Comparison of ENCODE assay signal across 1 cellular context in the genomic region with DNA sequence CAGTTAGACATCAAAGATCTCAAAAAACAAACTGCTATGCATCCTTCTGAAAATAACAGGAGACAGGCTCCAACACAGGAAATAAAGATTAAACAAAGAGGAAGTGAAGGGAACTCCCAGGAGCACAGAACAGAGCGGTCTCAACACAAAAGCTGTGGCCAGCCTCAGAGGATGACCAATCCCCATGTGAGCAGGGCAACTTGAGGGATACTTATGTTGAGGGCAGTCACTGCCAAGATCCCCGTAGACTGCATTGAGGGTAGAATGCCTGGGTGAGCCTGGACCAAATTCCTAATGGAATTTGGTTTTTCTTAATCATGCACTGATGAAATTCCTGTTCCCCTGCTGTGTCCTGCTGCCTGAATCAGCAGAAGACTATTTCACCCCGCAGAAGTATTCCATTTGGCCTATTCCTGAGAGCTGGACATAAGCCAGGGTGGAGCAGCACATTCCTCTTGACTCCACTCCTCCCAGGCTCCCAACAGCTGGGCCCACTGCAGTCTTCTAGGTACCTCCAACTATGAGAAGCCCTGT.
A peak's percentile ranks its signal among the peaks of the same experiment; 100 is the strongest.
TF ChIP-seq lines count a peak whose summit lies in the region.

No MANE protein-coding gene starts in this region.

TF ChIP-seq in K562, 482 proteins besides CTCF, POLR2A, EP300 and RAD21 (continued from another document):
- TF ChIP-seq ZNF232 (CRISPR knock-in tag; IDR thresholded peaks at IDR 0.05) (no peak), SPI1 (IDR thresholded peaks at IDR 0.05; ENCODE audit: borderline replicate concordance, low read depth, low read length) (peak; percentile 97), NFIC (IDR thresholded peaks at IDR 0.05) (0 out of 2 replicates have a peak, but pooled peaks have one; percentile 33), ZNF165 (CRISPR knock-in tag; IDR thresholded peaks at IDR 0.05; ENCODE audit: borderline replicate concordance) (no peak), RFX1 (IDR thresholded peaks at IDR 0.05) (no peak)
- TF ChIP-seq, protein P1, sequence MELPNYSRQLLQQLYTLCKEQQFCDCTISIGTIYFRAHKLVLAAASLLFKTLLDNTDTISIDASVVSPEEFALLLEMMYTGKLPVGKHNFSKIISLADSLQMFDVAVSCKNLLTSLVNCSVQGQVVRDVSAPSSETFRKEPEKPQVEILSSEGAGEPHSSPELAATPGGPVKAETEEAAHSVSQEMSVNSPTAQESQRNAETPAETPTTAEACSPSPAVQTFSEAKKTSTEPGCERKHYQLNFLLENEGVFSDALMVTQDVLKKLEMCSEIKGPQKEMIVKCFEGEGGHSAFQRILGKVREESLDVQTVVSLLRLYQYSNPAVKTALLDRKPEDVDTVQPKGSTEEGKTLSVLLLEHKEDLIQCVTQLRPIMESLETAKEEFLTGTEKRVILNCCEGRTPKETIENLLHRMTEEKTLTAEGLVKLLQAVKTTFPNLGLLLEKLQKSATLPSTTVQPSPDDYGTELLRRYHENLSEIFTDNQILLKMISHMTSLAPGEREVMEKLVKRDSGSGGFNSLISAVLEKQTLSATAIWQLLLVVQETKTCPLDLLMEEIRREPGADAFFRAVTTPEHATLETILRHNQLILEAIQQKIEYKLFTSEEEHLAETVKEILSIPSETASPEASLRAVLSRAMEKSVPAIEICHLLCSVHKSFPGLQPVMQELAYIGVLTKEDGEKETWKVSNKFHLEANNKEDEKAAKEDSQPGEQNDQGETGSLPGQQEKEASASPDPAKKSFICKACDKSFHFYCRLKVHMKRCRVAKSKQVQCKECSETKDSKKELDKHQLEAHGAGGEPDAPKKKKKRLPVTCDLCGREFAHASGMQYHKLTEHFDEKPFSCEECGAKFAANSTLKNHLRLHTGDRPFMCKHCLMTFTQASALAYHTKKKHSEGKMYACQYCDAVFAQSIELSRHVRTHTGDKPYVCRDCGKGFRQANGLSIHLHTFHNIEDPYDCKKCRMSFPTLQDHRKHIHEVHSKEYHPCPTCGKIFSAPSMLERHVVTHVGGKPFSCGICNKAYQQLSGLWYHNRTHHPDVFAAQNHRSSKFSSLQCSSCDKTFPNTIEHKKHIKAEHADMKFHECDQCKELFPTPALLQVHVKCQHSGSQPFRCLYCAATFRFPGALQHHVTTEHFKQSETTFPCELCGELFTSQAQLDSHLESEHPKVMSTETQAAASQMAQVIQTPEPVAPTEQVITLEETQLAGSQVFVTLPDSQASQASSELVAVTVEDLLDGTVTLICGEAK (IDR thresholded peaks at IDR 0.05), result peak; percentile 38; the same call in 1 of the 2 replicates
- TF ChIP-seq, protein P1 (CRISPR knock-in tag; IDR thresholded peaks at IDR 0.05), result no peak
- TF ChIP-seq, protein P2, sequence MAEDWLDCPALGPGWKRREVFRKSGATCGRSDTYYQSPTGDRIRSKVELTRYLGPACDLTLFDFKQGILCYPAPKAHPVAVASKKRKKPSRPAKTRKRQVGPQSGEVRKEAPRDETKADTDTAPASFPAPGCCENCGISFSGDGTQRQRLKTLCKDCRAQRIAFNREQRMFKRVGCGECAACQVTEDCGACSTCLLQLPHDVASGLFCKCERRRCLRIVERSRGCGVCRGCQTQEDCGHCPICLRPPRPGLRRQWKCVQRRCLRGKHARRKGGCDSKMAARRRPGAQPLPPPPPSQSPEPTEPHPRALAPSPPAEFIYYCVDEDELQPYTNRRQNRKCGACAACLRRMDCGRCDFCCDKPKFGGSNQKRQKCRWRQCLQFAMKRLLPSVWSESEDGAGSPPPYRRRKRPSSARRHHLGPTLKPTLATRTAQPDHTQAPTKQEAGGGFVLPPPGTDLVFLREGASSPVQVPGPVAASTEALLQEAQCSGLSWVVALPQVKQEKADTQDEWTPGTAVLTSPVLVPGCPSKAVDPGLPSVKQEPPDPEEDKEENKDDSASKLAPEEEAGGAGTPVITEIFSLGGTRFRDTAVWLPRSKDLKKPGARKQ (CRISPR knock-in tag; IDR thresholded peaks at IDR 0.05), result no peak
